ENCODE assay signal across 29 cellular contexts in genomic region chr16:83269541-83269940, GRCh38.
"Had no signal": no experiment of that assay in that cellular context is flagged by ENCODE, and none has a peak within 500 bp of the region (broad histone marks: within the 10 kb centered on the region; RNA-seq: fewer than 3 reads in every experiment).

No MANE protein-coding gene starts in this region.

- DNase-seq: naive thymus-derived CD8-positive, alpha-beta T cell; nephron progenitor cell; nucleus accumbens; pancreas; posterior cingulate gyrus; psoas muscle; right cardiac atrium; spleen; stimulated activated CD4-positive, alpha-beta T cell treated with anti-CD3 and anti-CD28 coated beads, Interleukin-12 subunit alpha, Interleukin-12 subunit beta, amount 100 ng/mL, for 4 hours; stimulated activated CD4-positive, alpha-beta T cell treated with anti-CD3 and anti-CD28 coated beads, Interleukin-1b, Interleukin-23, amount 100 ng/mL, for 48 hours; stimulated activated CD4-positive, alpha-beta T cell treated with anti-CD3 and anti-CD28 coated beads, Interleukin-4, amount 100 ng/mL, for 1 hour; stimulated activated CD4-positive, alpha-beta T cell treated with anti-CD3 and anti-CD28 coated beads, Interleukin-4, amount 100 ng/mL, for 4 hours; stimulated activated CD8-positive, alpha-beta memory T cell treated with anti-CD3 and anti-CD28 coated beads, Interleukin-4, amount 100 ng/mL, for 48 hours; stimulated activated naive CD4-positive, alpha-beta T cell; stimulated activated naive CD8-positive, alpha-beta T cell treated with anti-CD3 and anti-CD28 coated beads, Interleukin-15, amount 100 ng/mL, for 72 hours; stimulated activated naive CD8-positive, alpha-beta T cell treated with anti-CD3 and anti-CD28 coated beads, Interleukin-15, Interleukin-2, amounts not matched to agents 100 U/mL and 50 U/mL, for 24 hours; substantia nigra; testis; tibial artery; transverse colon; upper lobe of right lung; uterus had no signal

- H3K36me3 ChIP-seq: neutrophil, pancreas, spleen, suprapubic skin, tibial artery, transverse colon, upper lobe of right lung, uterus had no signal

- H3K4me3 ChIP-seq: pancreas, psoas muscle, skin epidermis, smooth muscle cell, spleen, suprapubic skin, testis, tibial artery, transverse colon, upper lobe of right lung, uterus had no signal

- FAIRE-seq: pancreas had no signal

- H3K27me3 ChIP-seq: neutrophil, suprapubic skin, testis, tibial artery, transverse colon, upper lobe of right lung, uterus had no signal

- ATAC-seq: naive thymus-derived CD8-positive, alpha-beta T cell; natural killer cell treated with Interleukin-12 subunit alpha and Interleukin-12 subunit beta and Interleukin-15 and Interleukin-18, amount 100 ng/mL, for 72 hours; pancreas; psoas muscle; right cardiac atrium; sciatic nerve; stimulated activated memory B cell treated with anti-CD40 and anti-IgM and Interleukin-4, amounts not matched to agents 10 μg/mL and 1 μg/mL and 100 μg/mL, for 72 hours; stimulated activated naive CD8-positive, alpha-beta T cell treated with anti-CD3 and anti-CD28 coated beads, Interleukin-15, amount 100 ng/mL, for 72 hours; stimulated activated naive CD8-positive, alpha-beta T cell treated with anti-CD3 and anti-CD28 coated beads, Interleukin-15, Interleukin-2, amounts not matched to agents 100 U/mL and 50 U/mL, for 24 hours; upper lobe of right lung had no signal
